8 cellular contexts compared by ENCODE assay signal in the genomic region with DNA sequence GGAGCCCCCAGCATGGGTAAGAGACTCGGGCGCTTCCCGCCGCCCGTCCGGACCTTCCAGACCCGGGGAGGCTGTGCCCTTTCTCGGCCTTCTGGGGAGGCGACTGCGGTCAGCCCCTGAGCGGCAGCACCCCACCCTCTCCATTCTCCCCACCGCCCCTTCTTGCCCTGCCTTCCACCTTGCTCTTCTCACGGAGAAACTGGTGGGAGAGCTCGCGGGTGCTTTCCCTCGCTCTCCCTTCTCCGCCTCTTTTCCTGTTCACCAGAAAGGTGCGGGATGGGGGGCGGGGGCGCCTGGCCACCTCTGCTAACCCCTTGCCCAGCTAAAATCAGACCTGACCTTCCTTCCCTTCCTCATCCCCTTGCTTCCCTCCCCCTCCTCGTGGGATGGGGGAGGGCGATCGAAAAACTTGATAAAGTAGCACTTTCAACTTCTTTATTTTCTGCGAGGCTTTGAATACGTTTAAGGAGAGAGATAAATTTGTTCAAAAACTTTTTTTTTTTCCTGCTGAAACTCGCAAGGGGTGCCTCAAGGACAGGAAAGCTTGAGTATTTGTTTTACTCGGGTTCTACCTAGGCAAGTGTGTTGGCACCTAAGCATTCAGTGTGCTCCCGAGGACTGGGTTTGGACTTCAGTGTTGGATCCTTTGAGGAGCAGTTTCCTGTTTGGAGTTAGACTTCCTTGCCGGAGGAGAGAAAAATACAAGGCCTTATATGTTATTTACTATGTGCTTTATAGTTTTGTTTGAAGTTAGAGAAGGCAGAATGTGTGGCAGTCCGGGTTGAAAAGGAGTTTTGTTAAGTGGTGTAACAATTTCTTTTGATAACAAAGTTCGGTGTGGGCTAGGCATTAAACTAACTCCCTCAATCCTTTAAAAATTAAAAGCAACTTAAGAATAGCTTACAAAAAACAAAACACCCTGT. TPM values are rescaled to one million over a fixed set of nuclear protein-coding genes. Genes with fewer than 3 reads are reported as not detected.
DNase-seq lines count a peak whose midpoint lies in the region; ATAC-seq, FAIRE-seq and TF ChIP-seq lines count a peak whose summit lies in the region.

No MANE protein-coding gene starts in this region.

- H3K36me3 Mint-ChIP-seq in activated T-cell treated with anti-CD3 and anti-CD28 coated beads, Interleukin-2, amount 50 U/mL, for 4 hours (ENCODE audit: insufficient read depth), result no peaks in the 10 kb centered on the region

- H3K9me3 ChIP-seq in parathyroid adenoma (ENCODE audit: control insufficient read depth, low read length), result no peaks in the 10 kb centered on the region

- peak; percentile 34 for DNase-seq in GDM1 (lab: John Stamatoyannopoulos, UW)
- DNase-seq in LHCN-M2 (ENCODE audit: low read depth), result peak; percentile 21
- DNase-seq in activated T-cell treated with anti-CD3 and anti-CD28 coated beads, Interleukin-2, amount 50 U/mL, for 4 hours, result no peak
- DNase-seq in Right ventricle myocardium superior, result no peak
- DNase-seq in stimulated activated CD4-positive, alpha-beta T cell treated with anti-CD3 and anti-CD28 coated beads, Interleukin-4, amount 100 ng/mL, for 4 hours, result no peak
- no peak for DNase-seq in D721Med (ENCODE audit: insufficient read length, low spot score)

- H3K4me3 ChIP-seq in parathyroid adenoma (ENCODE audit: low read depth, low read length), result peak overlapping the region; percentile 99

- H3K36me3 ChIP-seq in parathyroid adenoma (ENCODE audit: control insufficient read depth, insufficient read depth, low read length), result no peaks in the 10 kb centered on the region

- H3K27ac ChIP-seq in parathyroid adenoma, result peak overlapping the region; percentile 97

- TF ChIP-seq CTCF in parathyroid adenoma (IDR thresholded peaks at IDR 0.05) (no peak), D721Med (IDR thresholded peaks at IDR 0.05; ENCODE audit: insufficient read depth, missing control alignments) (no peak)

- peak overlapping the region; percentile 97 for H3K4me3 Mint-ChIP-seq in activated T-cell treated with anti-CD3 and anti-CD28 coated beads, Interleukin-2, amount 50 U/mL, for 4 hours

- H3K27me3 ChIP-seq in parathyroid adenoma (ENCODE audit: control insufficient read depth, insufficient read depth, low read length), result no peaks in the 10 kb centered on the region

- peak overlapping the region; percentile 88 for H3K4me2 ChIP-seq in parathyroid adenoma (ENCODE audit: low read length)

- intact Hi-C loops in Right ventricle myocardium superior (cut with DNase I), result no loop called here

- H3K9ac ChIP-seq in parathyroid adenoma, result peak overlapping the region; percentile 95

- H3K4me1 ChIP-seq in parathyroid adenoma, result peaks cover 6% of the 10 kb centered on the region

- H3K4me1 Mint-ChIP-seq in activated T-cell treated with anti-CD3 and anti-CD28 coated beads, Interleukin-2, amount 50 U/mL, for 4 hours (ENCODE audit: low read depth), result peaks cover 42% of the 10 kb centered on the region

- H3K9me3 Mint-ChIP-seq in activated T-cell treated with anti-CD3 and anti-CD28 coated beads, Interleukin-2, amount 50 U/mL, for 4 hours, result no peaks in the 10 kb centered on the region

- no peak for FAIRE-seq in D721Med (lab: Jason Lieb, UNC)

- peaks cover 12% of the 10 kb centered on the region for H3K79me2 ChIP-seq in parathyroid adenoma

- H2AFZ ChIP-seq in parathyroid adenoma, result peak overlapping the region; percentile 97

- peak; percentile 41 for ATAC-seq in GM21717 (IDR thresholded peaks at IDR 0.05; ENCODE audit: unreplicated experiment)
- peak; percentile 47 for ATAC-seq in activated T-cell treated with anti-CD3 and anti-CD28 coated beads, Interleukin-2, amount 50 U/mL, for 4 hours
- ATAC-seq in Right ventricle myocardium superior (ENCODE audit: poor library complexity), result peak; percentile 42

- no peaks in the 10 kb centered on the region for H3K27me3 Mint-ChIP-seq in activated T-cell treated with anti-CD3 and anti-CD28 coated beads, Interleukin-2, amount 50 U/mL, for 4 hours (ENCODE audit: low read depth)

RNA-seq across cellular contexts. Expression of gene CD2AP, which starts 0.9 kb away (rescaled TPM):
- total RNA-seq in LHCN-M2 (2014; rRNA removed) (10.4 and 11.8 TPM in 2 replicates), Right ventricle myocardium superior (10.8 TPM)
- polyA plus RNA-seq in LHCN-M2 (2012), result 3.3 TPM
- 10 to 100 TPM; 25.9 to 31.3 (median 28.8) TPM for total RNA-seq in activated T-cell treated with anti-CD3 and anti-CD28 coated beads, Interleukin-2, amount 50 U/mL, for 4 hours

Comparison
In these comparisons a context has a peak if more than half of its experiments do, and no peak if none do; other contexts are left out.
1. DNase-seq: peak in GDM1 (single experiment) and LHCN-M2 (single experiment); none in activated T-cell treated with anti-CD3 and anti-CD28 coated beads, Interleukin-2, amount 50 U/mL, for 4 hours (single experiment), Right ventricle myocardium superior (single experiment), stimulated activated CD4-positive, alpha-beta T cell treated with anti-CD3 and anti-CD28 coated beads, Interleukin-4, amount 100 ng/mL, for 4 hours (0 of 2) and D721Med (single experiment).
2. Peak in every context shown above with its lines, with median percentiles within 50 percentile points of each other: ATAC-seq.